21 cellular contexts compared by ENCODE assay signal in the genomic region with DNA sequence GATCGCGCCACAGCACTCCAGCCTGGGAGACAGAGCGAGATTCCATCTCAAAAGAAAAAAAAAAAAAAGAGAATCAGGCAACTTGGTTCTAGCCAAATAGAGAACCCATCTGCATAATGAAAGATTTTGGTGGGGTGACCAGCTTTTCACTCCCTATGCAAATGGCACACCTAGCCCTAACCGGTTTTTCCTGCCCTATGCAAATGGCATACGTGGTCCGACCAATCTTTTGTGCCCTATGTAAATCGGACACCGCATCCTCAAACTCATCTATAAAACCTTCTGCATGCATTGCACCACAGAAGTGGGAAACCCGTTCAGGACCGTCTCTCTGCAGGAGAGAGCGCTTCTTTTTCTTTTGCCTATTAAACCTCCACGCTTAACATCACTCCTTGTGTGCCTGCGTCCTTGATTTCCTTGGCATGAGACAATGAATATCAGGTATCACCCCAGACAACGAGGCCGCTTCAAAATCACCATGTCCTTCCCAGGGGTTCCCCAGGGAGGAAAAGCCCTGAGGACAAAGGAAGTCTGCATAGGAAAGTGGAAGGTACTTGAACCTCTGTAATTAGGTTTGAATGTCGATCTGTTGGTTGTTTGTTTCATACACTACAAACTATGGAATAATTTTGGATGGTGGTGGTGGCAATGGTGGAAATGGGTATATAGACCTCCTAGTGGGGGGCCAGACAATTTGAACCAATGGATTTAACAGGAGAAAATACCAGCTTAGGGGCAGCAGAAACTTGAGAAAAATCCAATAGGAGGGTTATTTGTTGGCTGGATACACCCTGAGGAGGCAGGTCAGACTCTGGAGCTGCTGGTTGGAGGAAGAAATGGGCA.
DNase-seq lines count a peak whose midpoint lies in the region; ATAC-seq and TF ChIP-seq lines count a peak whose summit lies in the region.
"Had no signal": no experiment of that assay in that cellular context is flagged by ENCODE, and none has a peak within 500 bp of the region (broad histone marks: within the 10 kb centered on the region; RNA-seq: fewer than 3 reads in every experiment).

No MANE protein-coding gene starts in this region.

- no peaks in the 10 kb centered on the region for H3K9me3 Mint-ChIP-seq in glutamatergic neuron (ENCODE audit: unreplicated experiment)

- no peak overlapping the region for H3K27ac Mint-ChIP-seq in glutamatergic neuron (ENCODE audit: unreplicated experiment)

- no peak for ATAC-seq in HG03280 (IDR thresholded peaks at IDR 0.05; ENCODE audit: unreplicated experiment)
- ATAC-seq: foreskin keratinocyte, left lung, Right ventricle myocardium inferior had no signal

- no peak overlapping the region for H3K4me3 ChIP-seq in LNCaP clone FGC (ENCODE audit: low read depth, low read length)
- H3K4me3 ChIP-seq: BLaER1 treated with 17β-estradiol and CSF1 and Interleukin-3, amounts not matched to agents 10 nM and 100 nM; dorsolateral prefrontal cortex; HAP-1; left lung; uterus had no signal

- no peak for TF ChIP-seq CTCF in LNCaP clone FGC (IDR thresholded peaks at IDR 0.05; ENCODE audit: control insufficient read depth, extremely low read depth, insufficient read depth)
- TF ChIP-seq CTCF in glutamatergic neuron (IDR thresholded peaks at IDR 0.05; ENCODE audit: partially characterized antibody, unreplicated experiment) = no peak

- H3K36me3 Mint-ChIP-seq in glutamatergic neuron (ENCODE audit: unreplicated experiment) = no peaks in the 10 kb centered on the region

- peaks cover 4% of the 10 kb centered on the region for H3K27me3 Mint-ChIP-seq in glutamatergic neuron (ENCODE audit: unreplicated experiment)

- peaks cover 4% of the 10 kb centered on the region for H3K4me1 Mint-ChIP-seq in glutamatergic neuron (ENCODE audit: low read depth, unreplicated experiment)

- peak; percentile 17 for DNase-seq in NCI-H2107 treated with DMSO at 0.1 percent for 48 hours (lab: John Stamatoyannopoulos, UW; ENCODE audit: unreplicated experiment)
- DNase-seq in NCI-H2107 (lab: John Stamatoyannopoulos, UW) = no peak
- DNase-seq in LNCaP clone FGC (ENCODE audit: low read depth) = peak; percentile 82
- DNase-seq in RPMI8226 = peak; percentile 37
- DNase-seq in left kidney (ENCODE audit: low read depth, low spot score) = peak; percentile 34
- no peak for DNase-seq in NCI-H2227 (lab: John Stamatoyannopoulos, UW; ENCODE audit: unreplicated experiment)
- DNase-seq in glutamatergic neuron = no peak
- DNase-seq: activated naive CD4-positive, alpha-beta T cell; amniotic stem cell; dorsolateral prefrontal cortex; hypothalamus; left lung; MM.1S; stimulated activated CD4-positive, alpha-beta T cell treated with anti-CD3 and anti-CD28 coated beads, Interleukin-4, amount 100 ng/mL, for 4 hours; uterus had no signal

- H3K4me3 Mint-ChIP-seq in glutamatergic neuron (ENCODE audit: unreplicated experiment) = no peak overlapping the region
- H3K4me3 Mint-ChIP-seq: neural crest cell had no signal

Comparison
In these comparisons a context has a peak if more than half of its experiments do, and no peak if none do; other contexts are left out.
1. DNase-seq: peak in NCI-H2107 treated with DMSO at 0.1 percent for 48 hours (single experiment), LNCaP clone FGC (single experiment), RPMI8226 (single experiment) and left kidney (single experiment); none in NCI-H2107 (single experiment), NCI-H2227 (single experiment) and glutamatergic neuron (single experiment).